17 cellular contexts compared by ENCODE assay signal in genomic region chr19:30688696-30689095, GRCh38.
"Had no signal": no experiment of that assay in that cellular context is flagged by ENCODE, and none has a peak within 500 bp of the region (broad histone marks: within the 10 kb centered on the region; RNA-seq: fewer than 3 reads in every experiment).

No MANE protein-coding gene starts in this region.

- H3K27me3 ChIP-seq: SJCRH30 had no signal

- H3K27ac ChIP-seq: KMS-11, RWPE1, SJCRH30 had no signal

- H3K4me3 ChIP-seq: SJCRH30 had no signal

- DNase-seq: IMR-90, Kasumi-1, MM.1S, NCI-H1092 treated with DMSO at 0.1 percent for 48 hours, NCI-H1436 treated with DMSO at 0.1 percent for 48 hours, NCI-H1694, NCI-H187 treated with DMSO at 0.1 percent for 48 hours, NCI-H2029 treated with DMSO at 0.1 percent for 48 hours, NCI-H2171 treated with DMSO at 0.1 percent for 48 hours, NCI-H345, NCI-H446 treated with DMSO at 0.1 percent for 48 hours, NCI-H510A treated with DMSO at 0.1 percent for 48 hours, NCI-H526, SHP77 treated with DMSO at 0.1 percent for 48 hours, SJCRH30 had no signal

- H3K9me3 ChIP-seq: SJCRH30 had no signal

- H3K36me3 ChIP-seq: SJCRH30 had no signal
